ENCODE assay signal across 10 cellular contexts in genomic region chr1:210374600-210374953, GRCh38. TPM values are rescaled to one million over a fixed set of nuclear protein-coding genes. Genes with fewer than 3 reads are reported as not detected.
DNase-seq lines count a peak whose midpoint lies in the region; ATAC-seq and TF ChIP-seq lines count a peak whose summit lies in the region.
"Had no signal": no experiment of that assay in that cellular context is flagged by ENCODE, and none has a peak within 500 bp of the region (broad histone marks: within the 10 kb centered on the region; RNA-seq: fewer than 3 reads in every experiment).

No MANE protein-coding gene starts in this region.

- no peaks in the 10 kb centered on the region for H3K27me3 Mint-ChIP-seq in activated CD8-positive, alpha-beta T cell treated with anti-CD3 and anti-CD28 coated beads for 36 hours
- H3K27me3 Mint-ChIP-seq in activated CD8-positive, alpha-beta T cell treated with anti-CD3 and anti-CD28 coated beads, Interleukin-2, amount 10 ng/mL, durations not matched to agents 7 days and 5 days (ENCODE audit: low read depth) = no peaks in the 10 kb centered on the region
- no peaks in the 10 kb centered on the region for H3K27me3 Mint-ChIP-seq in central memory CD8-positive, alpha-beta T cell

- CTCF ChIA-PET in activated CD8-positive, alpha-beta T cell treated with anti-CD3 and anti-CD28 coated beads for 36 hours (lab: Charles Lee) = interaction anchor here (0.8 to 6.4 kb wide), 18 partner anchors 10 to 1149 kb away, joined by 3 to 114 read pairs (median 5); partner anchors contain the start of gene HHAT
- CTCF ChIA-PET in activated CD8-positive, alpha-beta T cell treated with anti-CD3 and anti-CD28 coated beads, Interleukin-2, amount 10 ng/mL, durations not matched to agents 7 days and 5 days (lab: Charles Lee) = interaction anchor here (0.7 to 4.4 kb wide), 19 partner anchors 9 to 511 kb away, joined by 3 to 61 read pairs (median 5); no protein-coding TSS in a partner anchor

- no peak overlapping the region for H3K27ac ChIP-seq in WERI-Rb-1

- H3K4me1 Mint-ChIP-seq in activated CD8-positive, alpha-beta T cell treated with anti-CD3 and anti-CD28 coated beads for 36 hours (ENCODE audit: low read depth) = peaks cover 37% of the 10 kb centered on the region
- H3K4me1 Mint-ChIP-seq in activated CD8-positive, alpha-beta T cell treated with anti-CD3 and anti-CD28 coated beads, Interleukin-2, amount 10 ng/mL, durations not matched to agents 7 days and 5 days (ENCODE audit: low read depth) = peaks cover 6% of the 10 kb centered on the region
- H3K4me1 Mint-ChIP-seq in central memory CD8-positive, alpha-beta T cell = peaks cover 22% of the 10 kb centered on the region

- no peaks in the 10 kb centered on the region for H3K36me3 ChIP-seq in WERI-Rb-1
- H3K36me3 ChIP-seq: cardiac muscle cell, upper lobe of left lung had no signal

- no peaks in the 10 kb centered on the region for H3K36me3 Mint-ChIP-seq in activated CD8-positive, alpha-beta T cell treated with anti-CD3 and anti-CD28 coated beads for 36 hours (ENCODE audit: low read depth)
- no peaks in the 10 kb centered on the region for H3K36me3 Mint-ChIP-seq in activated CD8-positive, alpha-beta T cell treated with anti-CD3 and anti-CD28 coated beads, Interleukin-2, amount 10 ng/mL, durations not matched to agents 7 days and 5 days (ENCODE audit: low read depth)
- H3K36me3 Mint-ChIP-seq in central memory CD8-positive, alpha-beta T cell (ENCODE audit: insufficient read depth) = peaks cover 17% of the 10 kb centered on the region

- H3K9me3 ChIP-seq in WERI-Rb-1 (ENCODE audit: severe bottlenecking) = no peaks in the 10 kb centered on the region
- H3K9me3 ChIP-seq: upper lobe of left lung had no signal

- no peak overlapping the region for H3K4me3 Mint-ChIP-seq in activated CD8-positive, alpha-beta T cell treated with anti-CD3 and anti-CD28 coated beads for 36 hours
- no peak overlapping the region for H3K4me3 Mint-ChIP-seq in activated CD8-positive, alpha-beta T cell treated with anti-CD3 and anti-CD28 coated beads, Interleukin-2, amount 10 ng/mL, durations not matched to agents 7 days and 5 days
- peak overlapping the region; percentile 27 for H3K4me3 Mint-ChIP-seq in central memory CD8-positive, alpha-beta T cell

- H3K9me3 Mint-ChIP-seq in activated CD8-positive, alpha-beta T cell treated with anti-CD3 and anti-CD28 coated beads for 36 hours = no peaks in the 10 kb centered on the region
- no peaks in the 10 kb centered on the region for H3K9me3 Mint-ChIP-seq in activated CD8-positive, alpha-beta T cell treated with anti-CD3 and anti-CD28 coated beads, Interleukin-2, amount 10 ng/mL, durations not matched to agents 7 days and 5 days (ENCODE audit: insufficient read depth)
- H3K9me3 Mint-ChIP-seq in central memory CD8-positive, alpha-beta T cell = no peaks in the 10 kb centered on the region

- DNase-seq in activated CD8-positive, alpha-beta T cell treated with anti-CD3 and anti-CD28 coated beads for 36 hours = no peak
- no peak for DNase-seq in activated CD8-positive, alpha-beta T cell treated with anti-CD3 and anti-CD28 coated beads, Interleukin-2, amount 10 ng/mL, durations not matched to agents 7 days and 5 days
- no peak for DNase-seq in central memory CD8-positive, alpha-beta T cell (ENCODE audit: low spot score in 2 of 2)
- DNase-seq in sciatic nerve (ENCODE audit: low spot score) = no peak
- no peak for DNase-seq in NCI-H1092 (lab: John Stamatoyannopoulos, UW)
- no peak for DNase-seq in WERI-Rb-1

- intact Hi-C loops in activated CD8-positive, alpha-beta T cell treated with anti-CD3 and anti-CD28 coated beads for 36 hours (cut with micrococcal nuclease) = loop anchor here (1.0 to 2.0 kb wide), 2 partner anchors 26 to 42 kb away; no protein-coding TSS in a partner anchor
- intact Hi-C loops in sciatic nerve (cut with DNase I) = no loop called here

- POLR2A ChIA-PET in activated CD8-positive, alpha-beta T cell treated with anti-CD3 and anti-CD28 coated beads for 36 hours (lab: Charles Lee) = interaction anchor here (0.6 to 4.8 kb wide), 33 partner anchors 10 to 1008 kb away, joined by 3 to 85 read pairs (median 6); partner anchors contain the start of genes HHAT and KCNH1
- POLR2A ChIA-PET in activated CD8-positive, alpha-beta T cell treated with anti-CD3 and anti-CD28 coated beads, Interleukin-2, amount 10 ng/mL, durations not matched to agents 7 days and 5 days (lab: Charles Lee) = interaction anchor here (0.9 to 2.1 kb wide), 13 partner anchors 10 to 72 kb away, joined by 3 to 26 read pairs (median 7); partner anchors contain the start of gene HHAT

- no peak for TF ChIP-seq CTCF in activated CD8-positive, alpha-beta T cell treated with anti-CD3 and anti-CD28 coated beads for 36 hours (IDR thresholded peaks at IDR 0.05)
- peak; percentile 14; the same call in 1 of the 2 replicates for TF ChIP-seq CTCF in LNCAP (IDR thresholded peaks at IDR 0.05)
- TF ChIP-seq CTCF in WERI-Rb-1 (IDR thresholded peaks at IDR 0.05; ENCODE audit: low read depth, low read length) = no peak

- no peak overlapping the region for H3K4me3 ChIP-seq in WERI-Rb-1 (ENCODE audit: low read depth, low read length)
- H3K4me3 ChIP-seq: cardiac muscle cell, upper lobe of left lung had no signal

- H3K27me3 ChIP-seq in WERI-Rb-1 (ENCODE audit: insufficient read depth, low read depth, severe bottlenecking) = no peaks in the 10 kb centered on the region
- H3K27me3 ChIP-seq: cardiac muscle cell, upper lobe of left lung had no signal

- ATAC-seq in activated CD8-positive, alpha-beta T cell treated with anti-CD3 and anti-CD28 coated beads for 36 hours = no peak
- no peak for ATAC-seq in activated CD8-positive, alpha-beta T cell treated with anti-CD3 and anti-CD28 coated beads, Interleukin-2, amount 10 ng/mL, durations not matched to agents 7 days and 5 days
- ATAC-seq in central memory CD8-positive, alpha-beta T cell (replicated peaks; ENCODE audit: extremely low read depth, poor library complexity, severe bottlenecking) = peak; percentile 37
- ATAC-seq in sciatic nerve = peak; percentile 68
- no peak for ATAC-seq in HG02981 (IDR thresholded peaks at IDR 0.05; ENCODE audit: unreplicated experiment)

- peak overlapping the region; percentile 87 for H3K27ac Mint-ChIP-seq in activated CD8-positive, alpha-beta T cell treated with anti-CD3 and anti-CD28 coated beads for 36 hours
- no peak overlapping the region for H3K27ac Mint-ChIP-seq in activated CD8-positive, alpha-beta T cell treated with anti-CD3 and anti-CD28 coated beads, Interleukin-2, amount 10 ng/mL, durations not matched to agents 7 days and 5 days
- peak overlapping the region; percentile 82 for H3K27ac Mint-ChIP-seq in central memory CD8-positive, alpha-beta T cell (ENCODE audit: low read depth)

RNA-seq across cellular contexts. Expression of gene HHAT, which starts 45.9 kb away (rescaled TPM):
- total RNA-seq in activated CD8-positive, alpha-beta T cell treated with anti-CD3 and anti-CD28 coated beads for 36 hours = 1 to 10 TPM in 1 of 2 experiments, under 1 TPM in 1; 0.99 to 1.4 TPM
- under 1 TPM; 0.71 to 0.94 TPM for total RNA-seq in activated CD8-positive, alpha-beta T cell treated with anti-CD3 and anti-CD28 coated beads, Interleukin-2, amount 10 ng/mL, durations not matched to agents 7 days and 5 days
- total RNA-seq in sciatic nerve = 7.7 TPM

Comparison
In these comparisons a context has a peak if more than half of its experiments do, and no peak if none do; other contexts are left out.
1. ATAC-seq: peak in central memory CD8-positive, alpha-beta T cell (single experiment) and sciatic nerve (single experiment); none in activated CD8-positive, alpha-beta T cell treated with anti-CD3 and anti-CD28 coated beads for 36 hours (single experiment), activated CD8-positive, alpha-beta T cell treated with anti-CD3 and anti-CD28 coated beads, Interleukin-2, amount 10 ng/mL, durations not matched to agents 7 days and 5 days (single experiment) and HG02981 (single experiment).